Comparison of ENCODE assay signal across 8 cellular contexts in genomic region chr11:75547617-75548054, GRCh38. TPM values are rescaled to one million over a fixed set of nuclear protein-coding genes. Genes with fewer than 3 reads are reported as not detected.
DNase-seq lines count a peak whose midpoint lies in the region; ATAC-seq and TF ChIP-seq lines count a peak whose summit lies in the region.

No MANE protein-coding gene starts in this region.

- H3K4me3 ChIP-seq in HAP-1 (no peak overlapping the region), OCI-LY3 (ENCODE audit: low read length) (no peak overlapping the region), breast epithelium (no peak overlapping the region)

- H3K4me3 Mint-ChIP-seq in immature natural killer cell, result no peak overlapping the region
- H3K4me3 Mint-ChIP-seq in stimulated activated effector memory CD8-positive, alpha-beta T cell treated with anti-CD3 and anti-CD28 coated beads, Interleukin-12 subunit alpha, Interleukin-12 subunit beta, amount 100 ng/mL, for 72 hours, result no peak overlapping the region

- H3K9ac ChIP-seq in OCI-LY3 (ENCODE audit: low read length), result no peak overlapping the region

- H2AFZ ChIP-seq in OCI-LY3 (ENCODE audit: low read depth, low read length), result peak overlapping the region; percentile 36

- no peak overlapping the region for H3K4me2 ChIP-seq in OCI-LY3 (ENCODE audit: low read length)

- H3K27ac ChIP-seq in OCI-LY3 (ENCODE audit: low read length), result no peak overlapping the region
- H3K27ac ChIP-seq in breast epithelium, result no peak overlapping the region

- in situ Hi-C loops in HAP-1 (cut with MboI; ENCODE audit: low sequenced_read_pairs), result no loop called here

- H3K79me2 ChIP-seq in OCI-LY3 (ENCODE audit: low read length), result no peaks in the 10 kb centered on the region

- H3K4me1 Mint-ChIP-seq in immature natural killer cell, result no peaks in the 10 kb centered on the region
- H3K4me1 Mint-ChIP-seq in stimulated activated effector memory CD8-positive, alpha-beta T cell treated with anti-CD3 and anti-CD28 coated beads, Interleukin-12 subunit alpha, Interleukin-12 subunit beta, amount 100 ng/mL, for 72 hours, result peaks cover 7% of the 10 kb centered on the region

- intact Hi-C loops in breast epithelium (cut with DNase I; ENCODE audit: low total_unique reads), result no loop called here

- H4K20me1 ChIP-seq in OCI-LY3 (ENCODE audit: insufficient read depth, low read length), result no peaks in the 10 kb centered on the region

- no peak for TF ChIP-seq POLR2A in breast epithelium (IDR thresholded peaks at IDR 0.05)

- no peaks in the 10 kb centered on the region for H3K9me3 ChIP-seq in HAP-1
- no peaks in the 10 kb centered on the region for H3K9me3 ChIP-seq in OCI-LY3 (ENCODE audit: insufficient read depth, low read length)
- H3K9me3 ChIP-seq in breast epithelium, result no peaks in the 10 kb centered on the region

- DNase-seq in COLO829 (ENCODE audit: low spot score), result peak; percentile 90
- DNase-seq in HAP-1 (ENCODE audit: low spot score in 2 of 2), result peak; percentile 34 to 83
- peak in 1 of 2 donors; percentile 40 for DNase-seq in breast epithelium (ENCODE audit: low spot score in 2 of 2)
- DNase-seq in immature natural killer cell, result peak in 2 of 3 donors; percentile 29 to 36
- DNase-seq in stimulated activated effector memory CD8-positive, alpha-beta T cell treated with anti-CD3 and anti-CD28 coated beads, Interleukin-12 subunit alpha, Interleukin-12 subunit beta, amount 100 ng/mL, for 72 hours (ENCODE audit: low spot score in 2 of 2), result peak in 1 of 2 donors; percentile 40

- peaks cover 0 to 2% (median 0%) of the 10 kb centered on the region in 6 donors for H3K9me3 Mint-ChIP-seq in immature natural killer cell
- no peaks in the 10 kb centered on the region for H3K9me3 Mint-ChIP-seq in stimulated activated effector memory CD8-positive, alpha-beta T cell treated with anti-CD3 and anti-CD28 coated beads, Interleukin-12 subunit alpha, Interleukin-12 subunit beta, amount 100 ng/mL, for 72 hours

- H3K4me1 ChIP-seq in HAP-1 (no peaks in the 10 kb centered on the region), OCI-LY3 (ENCODE audit: low read length) (no peaks in the 10 kb centered on the region), breast epithelium (no peaks in the 10 kb centered on the region)

- no peaks in the 10 kb centered on the region for H3K36me3 Mint-ChIP-seq in immature natural killer cell
- H3K36me3 Mint-ChIP-seq in stimulated activated effector memory CD8-positive, alpha-beta T cell treated with anti-CD3 and anti-CD28 coated beads, Interleukin-12 subunit alpha, Interleukin-12 subunit beta, amount 100 ng/mL, for 72 hours, result peaks cover 5% of the 10 kb centered on the region

- peaks cover 0 to 4% (median 1%) of the 10 kb centered on the region in 3 donors for H3K27me3 Mint-ChIP-seq in immature natural killer cell (ENCODE audit: low read depth in 3 of 3)

- H3K27ac Mint-ChIP-seq in immature natural killer cell, result no peak overlapping the region
- H3K27ac Mint-ChIP-seq in stimulated activated effector memory CD8-positive, alpha-beta T cell treated with anti-CD3 and anti-CD28 coated beads, Interleukin-12 subunit alpha, Interleukin-12 subunit beta, amount 100 ng/mL, for 72 hours, result peak overlapping the region; percentile 82

- H3K27me3 ChIP-seq in HAP-1 (ENCODE audit: low read depth) (0 out of 2 replicates have a peak, but pooled peaks cover 7% of the 10 kb centered on the region), OCI-LY3 (ENCODE audit: low read depth, low read length) (peaks cover 19% of the 10 kb centered on the region), breast epithelium (no peaks in the 10 kb centered on the region)

- H3K36me3 ChIP-seq in HAP-1 (replicated peaks) (no peaks in the 10 kb centered on the region), OCI-LY3 (replicated peaks; ENCODE audit: low read depth, low read length) (no peaks in the 10 kb centered on the region), breast epithelium (no peaks in the 10 kb centered on the region)

- ATAC-seq in stimulated activated effector memory CD8-positive, alpha-beta T cell treated with anti-CD3 and anti-CD28 coated beads, Interleukin-12 subunit alpha, Interleukin-12 subunit beta, amount 100 ng/mL, for 72 hours, result peak; percentile 72
- ATAC-seq in GM21423 (IDR thresholded peaks at IDR 0.05; ENCODE audit: unreplicated experiment) (no peak), HG03342 (IDR thresholded peaks at IDR 0.05; ENCODE audit: unreplicated experiment) (no peak)

- TF ChIP-seq CTCF in OCI-LY3 (IDR thresholded peaks at IDR 0.05; ENCODE audit: low read depth, low read length) (peak; percentile 96), breast epithelium (IDR thresholded peaks at IDR 0.05) (peak; percentile 72 to 81 (median 81))

RNA-seq across cellular contexts. Expression of gene SERPINH1, which starts 14.4 kb away (rescaled TPM):
- total RNA-seq in breast epithelium, result 100 to 1,000 TPM; 168 to 264 (median 259) TPM
- 1 to 10 TPM; 3.4 to 8.4 (median 4.5) TPM for polyA plus RNA-seq in immature natural killer cell

RNA-seq across cellular contexts. Expression of gene GDPD5, which starts 21.9 kb away (rescaled TPM):
- 10 to 100 TPM; 10.5 to 25.9 (median 14.8) TPM for total RNA-seq in breast epithelium
- 1 to 10 TPM; 1.8 to 9.2 (median 4.1) TPM for polyA plus RNA-seq in immature natural killer cell
